In genomic region chr20:49256261-49256660, GRCh38 we compare ENCODE assay signal across 32 cellular contexts.
"Had no signal": no experiment of that assay in that cellular context is flagged by ENCODE, and none has a peak within 500 bp of the region (broad histone marks: within the 10 kb centered on the region; RNA-seq: fewer than 3 reads in every experiment).

No MANE protein-coding gene starts in this region.

- H3K27me3 Mint-ChIP-seq: activated CD4-positive, alpha-beta memory T cell treated with anti-CD3 and anti-CD28 coated beads, Interleukin-2, amount 10 ng/mL, durations not matched to agents 7 days and 5 days; activated CD4-positive, alpha-beta T cell treated with anti-CD3 and anti-CD28 coated beads, Interleukin-2, amount 10 ng/mL, durations not matched to agents 7 days and 5 days; activated naive CD8-positive, alpha-beta T cell treated with anti-CD3 and anti-CD28 coated beads for 36 hours; effector memory CD8-positive, alpha-beta T cell; naive thymus-derived CD4-positive, alpha-beta T cell had no signal

- H3K4me3 ChIP-seq: adrenal gland, cardiac muscle cell, coronary artery, dorsolateral prefrontal cortex, gastroesophageal sphincter, pancreas, prostate gland, sigmoid colon, testis, transverse colon had no signal

- H3K27me3 ChIP-seq: adrenal gland, cardiac muscle cell, dorsolateral prefrontal cortex, gastroesophageal sphincter, pancreas, sigmoid colon, testis, transverse colon had no signal

- H3K4me3 Mint-ChIP-seq: activated CD4-positive, alpha-beta memory T cell treated with anti-CD3 and anti-CD28 coated beads, Interleukin-2, amount 10 ng/mL, durations not matched to agents 7 days and 5 days; activated CD4-positive, alpha-beta T cell treated with anti-CD3 and anti-CD28 coated beads, Interleukin-2, amount 10 ng/mL, durations not matched to agents 7 days and 5 days; activated naive CD8-positive, alpha-beta T cell treated with anti-CD3 and anti-CD28 coated beads for 36 hours; brain; naive thymus-derived CD4-positive, alpha-beta T cell; T-helper 1 cell treated with Interleukin-12 subunit alpha and Interleukin-12 subunit beta and Interleukin-4 antibody, amounts not matched to agents 30 μg/mL and 1 μg/mL, for 36 hours had no signal

- H3K9me3 ChIP-seq: adrenal gland, gastroesophageal sphincter, pancreas, prostate gland, sigmoid colon, testis, transverse colon had no signal

- H3K9me3 Mint-ChIP-seq: activated CD4-positive, alpha-beta memory T cell treated with anti-CD3 and anti-CD28 coated beads, Interleukin-2, amount 10 ng/mL, durations not matched to agents 7 days and 5 days; effector memory CD8-positive, alpha-beta T cell; T-helper 1 cell treated with Interleukin-12 subunit alpha and Interleukin-12 subunit beta and Interleukin-4 antibody, amounts not matched to agents 30 μg/mL and 1 μg/mL, for 36 hours had no signal

- H3K4me1 Mint-ChIP-seq: brain had no signal

- H3K4me1 ChIP-seq: adrenal gland, gastroesophageal sphincter, pancreas, prostate gland, sigmoid colon, testis, transverse colon had no signal

- ATAC-seq: activated CD4-positive, CD25-positive, alpha-beta regulatory T cell treated with anti-CD3 and anti-CD28 coated beads, Interleukin-2, amount 50 U/mL, for 24 hours; effector memory CD8-positive, alpha-beta T cell; gastroesophageal sphincter; naive thymus-derived CD4-positive, alpha-beta T cell; pancreas had no signal

- H3K27ac Mint-ChIP-seq: activated CD4-positive, alpha-beta memory T cell treated with anti-CD3 and anti-CD28 coated beads, Interleukin-2, amount 10 ng/mL, durations not matched to agents 7 days and 5 days; activated CD4-positive, alpha-beta T cell treated with anti-CD3 and anti-CD28 coated beads, Interleukin-2, amount 10 ng/mL, durations not matched to agents 7 days and 5 days; activated naive CD8-positive, alpha-beta T cell treated with anti-CD3 and anti-CD28 coated beads for 36 hours; brain; T-helper 1 cell treated with Interleukin-12 subunit alpha and Interleukin-12 subunit beta and Interleukin-4 antibody, amounts not matched to agents 30 μg/mL and 1 μg/mL, for 36 hours had no signal

- DNase-seq: activated CD4-positive, alpha-beta memory T cell treated with anti-CD3 and anti-CD28 coated beads, Interleukin-2, amount 10 ng/mL, durations not matched to agents 7 days and 5 days; activated CD4-positive, alpha-beta T cell treated with anti-CD3 and anti-CD28 coated beads, Interleukin-2, amount 10 ng/mL, durations not matched to agents 7 days and 5 days; activated gamma-delta T cell treated with Interleukin-2 at 50 U/mL for 16 hours; activated naive CD8-positive, alpha-beta T cell treated with anti-CD3 and anti-CD28 coated beads for 36 hours; aorta; effector memory CD8-positive, alpha-beta T cell; hippocampal formation; kidney; midbrain; naive thymus-derived CD4-positive, alpha-beta T cell; pancreas; retina; sigmoid colon; small intestine; stimulated activated CD4-positive, alpha-beta T cell treated with anti-CD3 and anti-CD28 coated beads, Interleukin-1b, Interleukin-23, amount 100 ng/mL, for 48 hours; stimulated activated CD4-positive, alpha-beta T cell treated with anti-CD3 and anti-CD28 coated beads, Interleukin-4, amount 100 ng/mL, for 4 hours; stimulated activated CD8-positive, alpha-beta memory T cell treated with anti-CD3 and anti-CD28 coated beads, Interleukin-4, amount 100 ng/mL, for 48 hours; stimulated activated naive CD4-positive, alpha-beta T cell; SW 1271; T1000; testis; transverse colon; WERI-Rb-1 had no signal

- H3K27ac ChIP-seq: adrenal gland, cardiac muscle cell, coronary artery, gastroesophageal sphincter, pancreas, prostate gland, sigmoid colon, testis, transverse colon, WERI-Rb-1 had no signal
